Comparison of ENCODE assay signal across 25 cellular contexts in genomic region chr5:58314356-58315045, GRCh38.
A peak's percentile ranks its signal among the peaks of the same experiment; 100 is the strongest.
DNase-seq lines count a peak whose midpoint lies in the region; ATAC-seq, FAIRE-seq and TF ChIP-seq lines count a peak whose summit lies in the region.
"Had no signal": no experiment of that assay in that cellular context is flagged by ENCODE, and none has a peak within 500 bp of the region (broad histone marks: within the 10 kb centered on the region; RNA-seq: fewer than 3 reads in every experiment).

No MANE protein-coding gene starts in this region.

- H3K79me2 ChIP-seq in astrocyte (ENCODE audit: insufficient read depth, low read length): no peaks in the 10 kb centered on the region
- no peaks in the 10 kb centered on the region for H3K79me2 ChIP-seq in keratinocyte (ENCODE audit: control insufficient read depth, insufficient read depth, low read length)

- intact Hi-C loops in sigmoid colon (cut with DNase I): no loop called here

- no peak for TF ChIP-seq POLR2A in sigmoid colon (IDR thresholded peaks at IDR 0.05)

- H3K27me3 ChIP-seq in astrocyte (ENCODE audit: insufficient read depth, low read length): no peaks in the 10 kb centered on the region
- H3K27me3 ChIP-seq in keratinocyte (ENCODE audit: control insufficient read depth, extremely low read depth, insufficient read depth, low read length): no peaks in the 10 kb centered on the region
- H3K27me3 ChIP-seq in sigmoid colon: no peaks in the 10 kb centered on the region
- H3K27me3 ChIP-seq: cardiac muscle cell, right lobe of liver, uterus had no signal

- H3K27ac ChIP-seq in astrocyte (ENCODE audit: low read depth, low read length) (no peak overlapping the region), keratinocyte (ENCODE audit: control insufficient read depth, insufficient read depth, low read length) (no peak overlapping the region), sigmoid colon (no peak overlapping the region)
- H3K27ac ChIP-seq: cardiac muscle cell, right lobe of liver had no signal

- DNase-seq in NCI-H748 treated with DMSO at 0.1 percent for 48 hours (lab: John Stamatoyannopoulos, UW): peak; percentile 5
- DNase-seq in NCI-H748 (lab: John Stamatoyannopoulos, UW; ENCODE audit: unreplicated experiment): no peak
- peak; percentile 90 for DNase-seq in astrocyte (ENCODE audit: low read depth)
- DNase-seq in keratinocyte (ENCODE audit: low read depth, low spot score): no peak
- peak; percentile 11 for DNase-seq in urothelium cell line (ENCODE audit: low spot score)
- DNase-seq in NCI-H146 treated with DMSO at 0.1 percent for 48 hours (lab: John Stamatoyannopoulos, UW; ENCODE audit: unreplicated experiment): no peak
- no peak for DNase-seq in sigmoid colon
- DNase-seq: activated B cell treated with CpG ODN at 0.5 μM for 24 hours; activated CD8-positive, alpha-beta T cell treated with anti-CD3 and anti-CD28 coated beads, Interleukin-2, amount 10 ng/mL, durations not matched to agents 7 days and 5 days; activated naive CD8-positive, alpha-beta T cell treated with anti-CD3 and anti-CD28 coated beads for 36 hours; activated T-cell treated with anti-CD3 and anti-CD28 coated beads, Interleukin-2, amount 50 U/mL, for 72 hours; C1 segment of cervical spinal cord; DMS79; effector CD4-positive, alpha-beta T cell; kidney; midbrain; MM.1S; NCI-H1930; NCI-H524; right lobe of liver had no signal

- H4K20me1 ChIP-seq in astrocyte (ENCODE audit: insufficient read depth, low read length) (no peaks in the 10 kb centered on the region), keratinocyte (ENCODE audit: control insufficient read depth, extremely low read depth, insufficient read depth, low read length) (no peaks in the 10 kb centered on the region)

- no peak overlapping the region for H3K27ac Mint-ChIP-seq in astrocyte (ENCODE audit: unreplicated experiment)
- H3K27ac Mint-ChIP-seq: activated B cell treated with CpG ODN at 0.5 μM for 24 hours; activated CD8-positive, alpha-beta T cell treated with anti-CD3 and anti-CD28 coated beads, Interleukin-2, amount 10 ng/mL, durations not matched to agents 7 days and 5 days; activated naive CD8-positive, alpha-beta T cell treated with anti-CD3 and anti-CD28 coated beads for 36 hours; activated T-cell treated with anti-CD3 and anti-CD28 coated beads, Interleukin-2, amount 50 U/mL, for 72 hours had no signal

- H3K9me3 Mint-ChIP-seq in astrocyte (ENCODE audit: unreplicated experiment): no peaks in the 10 kb centered on the region
- H3K9me3 Mint-ChIP-seq: activated B cell treated with CpG ODN at 0.5 μM for 24 hours; activated naive CD8-positive, alpha-beta T cell treated with anti-CD3 and anti-CD28 coated beads for 36 hours had no signal

- TF ChIP-seq CTCF in astrocyte (IDR thresholded peaks at IDR 0.05; ENCODE audit: insufficient read depth, low read depth, low read length) (no peak), keratinocyte (optimal IDR thresholded peaks at IDR 0.05 in 1 of 3, IDR thresholded peaks at IDR 0.05 in 1 of 3, conservative IDR thresholded peaks at IDR 0.05 in 1 of 3; ENCODE audit: extremely low read depth in 1 of 3, insufficient read depth in 2 of 3, low read length in 3 of 3) (no peak), sigmoid colon (IDR thresholded peaks at IDR 0.05) (no peak)

- no peak overlapping the region for H3K4me3 Mint-ChIP-seq in astrocyte (ENCODE audit: unreplicated experiment)
- H3K4me3 Mint-ChIP-seq: activated B cell treated with CpG ODN at 0.5 μM for 24 hours; activated CD8-positive, alpha-beta T cell treated with anti-CD3 and anti-CD28 coated beads, Interleukin-2, amount 10 ng/mL, durations not matched to agents 7 days and 5 days; activated naive CD8-positive, alpha-beta T cell treated with anti-CD3 and anti-CD28 coated beads for 36 hours; activated T-cell treated with anti-CD3 and anti-CD28 coated beads, Interleukin-2, amount 50 U/mL, for 72 hours had no signal

- no peak overlapping the region for H3K4me2 ChIP-seq in astrocyte (ENCODE audit: low read length)
- H3K4me2 ChIP-seq in keratinocyte (ENCODE audit: control insufficient read depth, extremely low read depth, insufficient read depth, low read depth, low read length): no peak overlapping the region

- FAIRE-seq in astrocyte (lab: Jason Lieb, UNC) (peak; percentile 45), keratinocyte (lab: Jason Lieb, UNC) (peak; percentile 83), urothelium cell line (lab: Jason Lieb, UNC) (no peak)
- FAIRE-seq: GM19239, HepG2 had no signal

- no peak overlapping the region for H3K9ac ChIP-seq in astrocyte (ENCODE audit: low read length)
- H3K9ac ChIP-seq in keratinocyte (ENCODE audit: control insufficient read depth, extremely low read depth, insufficient read depth, low read length): no peak overlapping the region

- no peaks in the 10 kb centered on the region for H3K9me1 ChIP-seq in keratinocyte (ENCODE audit: control insufficient read depth, extremely low read depth, insufficient read depth, low read length)

- 61 to 84% methylated on average over 3 of the region's 3 CpGs for WGBS in sigmoid colon, 2 donors

- H3K4me1 Mint-ChIP-seq in astrocyte (ENCODE audit: low read depth, unreplicated experiment): peaks cover 7% of the 10 kb centered on the region
- H3K4me1 Mint-ChIP-seq: activated B cell treated with CpG ODN at 0.5 μM for 24 hours; activated naive CD8-positive, alpha-beta T cell treated with anti-CD3 and anti-CD28 coated beads for 36 hours had no signal

- H3K4me3 ChIP-seq in astrocyte (ENCODE audit: insufficient read depth, low read depth, low read length): no peak overlapping the region
- H3K4me3 ChIP-seq in keratinocyte (ENCODE audit: control insufficient read depth in 2 of 3, extremely low read depth in 1 of 3, insufficient read depth in 2 of 3, low read depth in 1 of 3, low read length in 3 of 3): no peak overlapping the region
- H3K4me3 ChIP-seq in sigmoid colon: no peak overlapping the region
- H3K4me3 ChIP-seq: cardiac muscle cell, right lobe of liver, uterus had no signal

- H3K36me3 Mint-ChIP-seq in astrocyte (ENCODE audit: low read depth, unreplicated experiment): no peaks in the 10 kb centered on the region
- H3K36me3 Mint-ChIP-seq: activated naive CD8-positive, alpha-beta T cell treated with anti-CD3 and anti-CD28 coated beads for 36 hours had no signal

- H3K4me1 ChIP-seq in astrocyte (ENCODE audit: insufficient read depth, low read length) (peaks cover 2% of the 10 kb centered on the region), keratinocyte (ENCODE audit: control insufficient read depth, extremely low read depth, insufficient read depth, low read length) (peaks cover 12% of the 10 kb centered on the region), sigmoid colon (no peaks in the 10 kb centered on the region)
- H3K4me1 ChIP-seq: right lobe of liver, uterus had no signal

- ATAC-seq in GM18867 (IDR thresholded peaks at IDR 0.05; ENCODE audit: unreplicated experiment): no peak
- ATAC-seq: activated CD8-positive, alpha-beta T cell treated with anti-CD3 and anti-CD28 coated beads, Interleukin-2, amount 10 ng/mL, durations not matched to agents 7 days and 5 days; HepG2; right lobe of liver had no signal

- H3K36me3 ChIP-seq in astrocyte (ENCODE audit: insufficient read depth, low read length) (no peaks in the 10 kb centered on the region), keratinocyte (ENCODE audit: control insufficient read depth in 2 of 2, extremely low read depth in 1 of 2, insufficient read depth in 2 of 2, low read length in 2 of 2) (no peaks in the 10 kb centered on the region), sigmoid colon (no peaks in the 10 kb centered on the region)
- H3K36me3 ChIP-seq: cardiac muscle cell, right lobe of liver, uterus had no signal

- H3K9me3 ChIP-seq in astrocyte (ENCODE audit: insufficient read depth, low read depth, low read length): no peaks in the 10 kb centered on the region
- H3K9me3 ChIP-seq in keratinocyte (ENCODE audit: control insufficient read depth, low read depth, low read length): no peaks in the 10 kb centered on the region
- H3K9me3 ChIP-seq in sigmoid colon: no peaks in the 10 kb centered on the region
- H3K9me3 ChIP-seq: right lobe of liver, uterus had no signal

- TF ChIP-seq EP300 in sigmoid colon (IDR thresholded peaks at IDR 0.05): no peak

- dilution Hi-C loops in keratinocyte (cut with MboI; ENCODE audit: extremely low pct_ligation_motif_present, low sequenced_read_pairs): no loop called here

- H2AFZ ChIP-seq in astrocyte (ENCODE audit: low read depth, low read length) (no peak overlapping the region), keratinocyte (ENCODE audit: control insufficient read depth, low read length) (no peak overlapping the region)

- no peaks in the 10 kb centered on the region for H3K27me3 Mint-ChIP-seq in astrocyte (ENCODE audit: low read depth, unreplicated experiment)

Comparison
In these comparisons a context has a peak if more than half of its experiments do, and no peak if none do; other contexts are left out.
1. DNase-seq: peak in NCI-H748 treated with DMSO at 0.1 percent for 48 hours (single experiment), astrocyte (single experiment) and urothelium cell line (single experiment); none in NCI-H748 (single experiment), keratinocyte (single experiment), NCI-H146 treated with DMSO at 0.1 percent for 48 hours (single experiment) and sigmoid colon (single experiment).